ENCODE assay signal across 20 cellular contexts in the genomic region with DNA sequence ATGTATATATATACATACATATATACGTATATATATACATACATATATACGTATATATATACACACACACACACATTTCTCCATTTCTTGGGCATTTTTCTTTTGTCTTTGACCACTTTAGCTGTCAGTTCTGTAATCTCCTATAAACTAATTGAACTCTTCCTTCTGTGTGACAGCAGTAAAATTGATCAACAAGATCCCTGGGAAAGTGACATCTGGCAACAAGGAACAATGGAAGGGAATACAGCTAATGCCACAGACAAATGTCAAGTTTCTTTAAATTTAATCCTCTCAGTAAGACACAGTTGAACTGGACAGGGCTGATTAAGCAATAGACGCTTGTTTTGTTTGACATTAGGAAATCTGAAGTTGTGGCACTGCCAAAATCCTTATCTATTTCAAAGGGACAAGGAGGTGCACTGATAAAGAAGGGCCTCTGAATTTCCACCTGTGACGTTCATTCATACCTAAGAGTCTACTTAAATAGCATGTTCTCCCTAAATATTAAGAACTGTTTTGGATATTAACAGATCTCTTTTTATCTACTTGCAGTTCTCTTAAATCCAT.
DNase-seq lines count a peak whose midpoint lies in the region; FAIRE-seq and TF ChIP-seq lines count a peak whose summit lies in the region.
"Had no signal": no experiment of that assay in that cellular context is flagged by ENCODE, and none has a peak within 500 bp of the region (broad histone marks: within the 10 kb centered on the region; RNA-seq: fewer than 3 reads in every experiment).

No MANE protein-coding gene starts in this region.

- no peak overlapping the region for H3K27ac ChIP-seq in neural cell (ENCODE audit: low read length)
- H3K27ac ChIP-seq: A549, Peyer's patch, SJCRH30 had no signal

- DNase-seq in D721Med (ENCODE audit: insufficient read length, low spot score) (no peak), NCI-H82 (lab: John Stamatoyannopoulos, UW) (peak; percentile 84), cerebellar cortex (ENCODE audit: low spot score) (no peak), GM13977 (ENCODE audit: low spot score) (no peak)
- DNase-seq in activated naive CD4-positive, alpha-beta T cell treated with Interleukin-2 at 50 U/mL for 16 hours: no peak
- DNase-seq: DMS53; GDM1; Karpas-422; NCI-H1417 treated with DMSO at 0.1 percent for 48 hours; NCI-H187; NCI-H510A; NK-92 treated with Interleukin-12 subunit alpha and Interleukin-12 subunit beta, amount 100 ng/mL, for 24 hours; Peyer's patch; SJCRH30 had no signal

- no peaks in the 10 kb centered on the region for H4K20me1 ChIP-seq in neural cell (ENCODE audit: insufficient read depth)

- TF ChIP-seq EP300 in neural cell (conservative IDR thresholded peaks at IDR 0.05; ENCODE audit: poor library complexity, severe bottlenecking): peak; percentile 54

- no peak for TF ChIP-seq RAD21 in neural cell (conservative IDR thresholded peaks at IDR 0.05)

- no peaks in the 10 kb centered on the region for H3K9me2 ChIP-seq in neural cell (ENCODE audit: insufficient read depth, low read length)

- H3K9me3 ChIP-seq in neural cell (ENCODE audit: low read length): no peaks in the 10 kb centered on the region
- H3K9me3 ChIP-seq: A549, Peyer's patch, SJCRH30 had no signal

- H3K79me2 ChIP-seq in neural cell (replicated peaks; ENCODE audit: insufficient read depth, low read length): no peaks in the 10 kb centered on the region

- no peaks in the 10 kb centered on the region for H3F3A ChIP-seq in neural cell (ENCODE audit: insufficient read depth, low read length, poor library complexity, severe bottlenecking)

- H3K27me3 ChIP-seq in neural cell (ENCODE audit: insufficient read depth, low read depth, low read length): no peaks in the 10 kb centered on the region
- H3K27me3 ChIP-seq: Peyer's patch, SJCRH30 had no signal

- no peak overlapping the region for H3K4me2 ChIP-seq in neural cell (ENCODE audit: low read length)
- H3K4me2 ChIP-seq: A549 had no signal

- no peak overlapping the region for H3K4me3 ChIP-seq in neural cell (ENCODE audit: low read length)
- H3K4me3 ChIP-seq: A549, Peyer's patch, SJCRH30 had no signal

- in situ Hi-C loops in GM13977 (cut with MboI; ENCODE audit: low pct_unique_long_range_greater_than_20kb, low sequenced_read_pairs, unreplicated experiment): no loop called here

- H2AFZ ChIP-seq in neural cell (ENCODE audit: low read depth, low read length): no peak overlapping the region

- TF ChIP-seq CTCF in D721Med (IDR thresholded peaks at IDR 0.05; ENCODE audit: insufficient read depth, missing control alignments) (no peak), neural cell (IDR thresholded peaks at IDR 0.05; ENCODE audit: poor library complexity, severe bottlenecking) (no peak), GM13977 (IDR thresholded peaks at IDR 0.05; ENCODE audit: extremely low read depth, insufficient read depth, missing control alignments) (no peak)

- FAIRE-seq in D721Med (lab: Jason Lieb, UNC) (peak; percentile 67), endometrium (lab: Jason Lieb, UNC) (peak; percentile 35)
- FAIRE-seq: A549, GM19239, H1, HTR-8/SVneo had no signal

- H3K9ac ChIP-seq in neural cell (ENCODE audit: low read length): no peak overlapping the region

- no peaks in the 10 kb centered on the region for H3K36me3 ChIP-seq in neural cell (ENCODE audit: insufficient read depth, low read length)
- H3K36me3 ChIP-seq: Peyer's patch, SJCRH30 had no signal

TF ChIP-seq in neural cell, 6 proteins besides CTCF, POLR2A, EP300 and RAD21:
- TF ChIP-seq SMC3 (conservative IDR thresholded peaks at IDR 0.05; ENCODE audit: poor library complexity) (no peak), TAF1 (IDR thresholded peaks at IDR 0.05; ENCODE audit: low read depth) (no peak)
- TF ChIP-seq, protein P1, sequence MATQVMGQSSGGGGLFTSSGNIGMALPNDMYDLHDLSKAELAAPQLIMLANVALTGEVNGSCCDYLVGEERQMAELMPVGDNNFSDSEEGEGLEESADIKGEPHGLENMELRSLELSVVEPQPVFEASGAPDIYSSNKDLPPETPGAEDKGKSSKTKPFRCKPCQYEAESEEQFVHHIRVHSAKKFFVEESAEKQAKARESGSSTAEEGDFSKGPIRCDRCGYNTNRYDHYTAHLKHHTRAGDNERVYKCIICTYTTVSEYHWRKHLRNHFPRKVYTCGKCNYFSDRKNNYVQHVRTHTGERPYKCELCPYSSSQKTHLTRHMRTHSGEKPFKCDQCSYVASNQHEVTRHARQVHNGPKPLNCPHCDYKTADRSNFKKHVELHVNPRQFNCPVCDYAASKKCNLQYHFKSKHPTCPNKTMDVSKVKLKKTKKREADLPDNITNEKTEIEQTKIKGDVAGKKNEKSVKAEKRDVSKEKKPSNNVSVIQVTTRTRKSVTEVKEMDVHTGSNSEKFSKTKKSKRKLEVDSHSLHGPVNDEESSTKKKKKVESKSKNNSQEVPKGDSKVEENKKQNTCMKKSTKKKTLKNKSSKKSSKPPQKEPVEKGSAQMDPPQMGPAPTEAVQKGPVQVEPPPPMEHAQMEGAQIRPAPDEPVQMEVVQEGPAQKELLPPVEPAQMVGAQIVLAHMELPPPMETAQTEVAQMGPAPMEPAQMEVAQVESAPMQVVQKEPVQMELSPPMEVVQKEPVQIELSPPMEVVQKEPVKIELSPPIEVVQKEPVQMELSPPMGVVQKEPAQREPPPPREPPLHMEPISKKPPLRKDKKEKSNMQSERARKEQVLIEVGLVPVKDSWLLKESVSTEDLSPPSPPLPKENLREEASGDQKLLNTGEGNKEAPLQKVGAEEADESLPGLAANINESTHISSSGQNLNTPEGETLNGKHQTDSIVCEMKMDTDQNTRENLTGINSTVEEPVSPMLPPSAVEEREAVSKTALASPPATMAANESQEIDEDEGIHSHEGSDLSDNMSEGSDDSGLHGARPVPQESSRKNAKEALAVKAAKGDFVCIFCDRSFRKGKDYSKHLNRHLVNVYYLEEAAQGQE (IDR thresholded peaks at IDR 0.05; ENCODE audit: borderline replicate concordance): peak; percentile 62
TF ChIP-seq in neural cell: peak in this region for 1.
